7 cellular contexts compared by ENCODE assay signal in genomic region chr9:121122450-121123032, GRCh38. TPM values are rescaled to one million over a fixed set of nuclear protein-coding genes. Genes with fewer than 3 reads are reported as not detected.
DNase-seq lines count a peak whose midpoint lies in the region; ATAC-seq, FAIRE-seq and TF ChIP-seq lines count a peak whose summit lies in the region.

No MANE protein-coding gene starts in this region.

- no peak for DNase-seq in HCT116 (ENCODE audit: low read depth, low spot score)
- DNase-seq in T-cell = peak in 2 of 34 experiments; percentile 0 to 8
- DNase-seq in fibroblast of pulmonary artery (ENCODE audit: low read depth) = peak; percentile 4
- peak; percentile 3 for DNase-seq in stimulated activated CD4-positive, alpha-beta T cell treated with anti-CD3 and anti-CD28 coated beads, Interleukin-4, amount 100 ng/mL, for 1 hour
- no peak for DNase-seq in frontal cortex (ENCODE audit: low spot score in 2 of 2)
- no peak for DNase-seq in urothelium cell line (ENCODE audit: low spot score)

- RAD21 ChIA-PET in HCT116 (lab: Charles Lee; ENCODE audit: low non-redundant PET in 1 of 2, low total read pairs in 2 of 2, uncharacterized antibody in 2 of 2, unreplicated experiment in 2 of 2) = no interaction called here

- peak overlapping the region; percentile 81 for H3K4me2 ChIP-seq in HCT116 (ENCODE audit: low read length)

- H3K27me3 Mint-ChIP-seq in T-cell = no peaks in the 10 kb centered on the region

- TF ChIP-seq POLR2A in HCT116 (IDR thresholded peaks at IDR 0.05; ENCODE audit: borderline replicate concordance, extremely low read depth, insufficient read depth, insufficient read length) = no peak

- no peaks in the 10 kb centered on the region for H3K9me3 Mint-ChIP-seq in T-cell

- no peak for ATAC-seq in HCT116
- no peak for ATAC-seq in T-cell (replicated peaks in 1 of 4)
- ATAC-seq in GM19395 (IDR thresholded peaks at IDR 0.05; ENCODE audit: unreplicated experiment) = no peak

- no peak overlapping the region for H3K27ac ChIP-seq in HCT116 (ENCODE audit: low read depth, low read length)

- no peaks in the 10 kb centered on the region for H4K20me1 ChIP-seq in HCT116 (ENCODE audit: insufficient read depth)

- BruUV-seq in HCT116 (replicated peaks; lab: Mats Ljungman, UMichigan) = no TSS peak

- no peaks in the 10 kb centered on the region for H3K36me3 ChIP-seq in HCT116 (ENCODE audit: control insufficient read depth in 1 of 2, insufficient read depth in 2 of 2, low read length in 2 of 2)

- H3K4me3 Mint-ChIP-seq in T-cell = peak overlapping the region; percentile 85 to 89 (median 86)

- TF ChIP-seq CTCF in HCT116 (IDR thresholded peaks at IDR 0.05 in 2 of 3, conservative IDR thresholded peaks at IDR 0.05 in 1 of 3; ENCODE audit: borderline replicate concordance in 1 of 3, insufficient read depth in 1 of 3, low read depth in 2 of 3, low read length in 2 of 3) = no peak
- TF ChIP-seq CTCF in fibroblast of pulmonary artery (IDR thresholded peaks at IDR 0.05; ENCODE audit: low read length, missing control alignments) = no peak

- H2AFZ ChIP-seq in HCT116 (ENCODE audit: low read depth, low read length, poor library complexity, severe bottlenecking) = no peak overlapping the region

- H3K9me2 ChIP-seq in HCT116 (ENCODE audit: insufficient read depth) = no peaks in the 10 kb centered on the region

- intact Hi-C loops in HCT116 (cut with micrococcal nuclease) = no loop called here

- H3K9ac ChIP-seq in HCT116 (ENCODE audit: low read length) = peak overlapping the region; percentile 53

- H3K9me3 ChIP-seq in HCT116 (ENCODE audit: control insufficient read depth in 1 of 2, insufficient read depth in 1 of 2, low read depth in 1 of 2, low read length in 2 of 2) = no peaks in the 10 kb centered on the region

- CTCF ChIA-PET in HCT116 (lab: Charles Lee) (interaction anchor here (1.4 to 1.6 kb wide), 2 partner anchors 63 to 141 kb away, joined by 5 to 6 read pairs; no protein-coding TSS in a partner anchor), T-cell (lab: Charles Lee) (interaction anchor here in 1 of 2 donors (0.7 to 3.0 kb wide), 12 partner anchors 10 to 232 kb away, joined by 3 to 11 read pairs (median 6); partner anchors contain the start of gene RAB14)

- peaks cover 41 to 60% (median 56%) of the 10 kb centered on the region in 3 donors for H3K4me1 Mint-ChIP-seq in T-cell

- H3K4me1 ChIP-seq in HCT116 (ENCODE audit: control insufficient read depth in 1 of 2, insufficient read depth in 2 of 2, low read length in 2 of 2) = peaks cover 3 to 18% of the 10 kb centered on the region in 2 experiments

- TF ChIP-seq RAD21 in HCT116 (IDR thresholded peaks at IDR 0.05; ENCODE audit: low read depth) = no peak

- H3K79me2 ChIP-seq in HCT116 (ENCODE audit: insufficient read depth, low read length) = no peaks in the 10 kb centered on the region

- POLR2A ChIA-PET in HCT116 (lab: Charles Lee) (interaction anchor here (1.2 to 1.6 kb wide), 3 partner anchors 10 to 90 kb away, joined by 3 to 5 read pairs (median 3); no protein-coding TSS in a partner anchor), T-cell (lab: Charles Lee) (interaction anchor here (0.6 to 1.5 kb wide), 7 partner anchors 10 to 423 kb away, joined by 3 to 4 read pairs (median 3); partner anchors contain the start of gene PSMD5 (in 1 of the 2))

- peak overlapping the region; percentile 44 to 53 for H3K4me3 ChIP-seq in HCT116 (replicated peaks in 1 of 2; ENCODE audit: low read depth in 1 of 2, low read length in 2 of 2)
- H3K4me3 ChIP-seq in fibroblast of pulmonary artery (replicated peaks; ENCODE audit: low read depth, low read length) = peak overlapping the region; percentile 59

- H3K27me3 ChIP-seq in HCT116 (ENCODE audit: insufficient read depth, low read length) = no peaks in the 10 kb centered on the region

- H3K36me3 Mint-ChIP-seq in T-cell = peaks cover 36% of the 10 kb centered on the region

- peak overlapping the region; percentile 97 for H3K27ac Mint-ChIP-seq in T-cell

- FAIRE-seq in frontal cortex (lab: Jason Lieb, UNC) (no peak), urothelium cell line (lab: Jason Lieb, UNC) (no peak)

TF ChIP-seq in HCT116, 20 proteins besides CTCF, POLR2A, EP300 and RAD21:
- TF ChIP-seq JUND (IDR thresholded peaks at IDR 0.05) (no peak), CBX3 (IDR thresholded peaks at IDR 0.05; ENCODE audit: low read depth) (no peak), MAX (IDR thresholded peaks at IDR 0.05) (no peak), EGR1 (IDR thresholded peaks at IDR 0.05; ENCODE audit: low read depth) (no peak), REST (IDR thresholded peaks at IDR 0.05; ENCODE audit: low read depth) (no peak), ELF1 (IDR thresholded peaks at IDR 0.05; ENCODE audit: borderline replicate concordance, low read depth) (no peak), ATF3 (IDR thresholded peaks at IDR 0.05) (no peak), YY1 (IDR thresholded peaks at IDR 0.05; ENCODE audit: extremely low read depth, insufficient replicate concordance, low read depth, low read length) (no peak), FOSL1 (IDR thresholded peaks at IDR 0.05; ENCODE audit: low read depth) (no peak), EZH2phosphoT487 (IDR thresholded peaks at IDR 0.05; ENCODE audit: borderline replicate concordance) (no peak), SRF (IDR thresholded peaks at IDR 0.05; ENCODE audit: low read depth) (no peak), TCF7L2 (IDR thresholded peaks at IDR 0.05; ENCODE audit: borderline replicate concordance, extremely low read depth, insufficient read depth, insufficient read length) (no peak), ZFX (IDR thresholded peaks at IDR 0.05) (no peak), SP1 (IDR thresholded peaks at IDR 0.05; ENCODE audit: low read depth) (no peak), ZBTB33 (IDR thresholded peaks at IDR 0.05; ENCODE audit: extremely low read depth, insufficient replicate concordance, low read length) (no peak), ZNF274 (IDR thresholded peaks at IDR 0.05; ENCODE audit: low read depth, low read length) (no peak), SIN3A (IDR thresholded peaks at IDR 0.05; ENCODE audit: low read depth) (no peak)
TF ChIP-seq in HCT116: peak in this region for 0.

RNA-seq across cellular contexts. Expression of gene CNTRL, which starts 47.8 kb away (rescaled TPM):
- total RNA-seq in HCT116 (2021; ENCODE audit: unreplicated experiment) (13.4 TPM), T-cell (100 to 1,000 TPM in 1 of 5 donors, 10 to 100 TPM in 4; 84.6 to 101 (median 93.7) TPM), frontal cortex (14.7 TPM)
- 5.9 and 8.3 TPM in 2 replicates for polyA plus RNA-seq in HCT116 (2012)

Comparison
In these comparisons a context has a peak if more than half of its experiments do, and no peak if none do; other contexts are left out.
1. DNase-seq: peak in fibroblast of pulmonary artery (single experiment) and stimulated activated CD4-positive, alpha-beta T cell treated with anti-CD3 and anti-CD28 coated beads, Interleukin-4, amount 100 ng/mL, for 1 hour (single experiment); none in HCT116 (single experiment), frontal cortex (0 of 2) and urothelium cell line (single experiment).